10 cellular contexts compared by ENCODE assay signal in the genomic region with DNA sequence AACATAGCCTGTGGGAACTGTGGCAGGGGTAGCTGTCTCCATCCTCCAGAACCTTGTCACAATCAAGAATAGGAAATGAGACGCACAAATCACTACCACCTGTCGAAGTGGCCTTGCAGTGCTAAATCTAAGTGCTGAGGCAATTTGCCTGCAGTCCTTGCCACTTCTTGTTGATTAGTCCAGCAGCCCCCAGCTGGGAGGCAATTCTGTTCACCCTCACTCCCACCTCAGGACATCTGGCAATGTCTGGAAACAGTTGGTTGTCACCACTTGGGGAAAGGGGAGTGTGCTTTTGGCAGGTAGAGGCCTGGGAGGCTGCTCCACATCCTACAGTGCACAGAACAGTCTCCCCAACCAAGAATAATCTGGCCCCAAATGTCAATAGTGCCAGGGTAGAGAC. TPM values are rescaled to one million over a fixed set of nuclear protein-coding genes. Genes with fewer than 3 reads are reported as not detected.
A peak's percentile ranks its signal among the peaks of the same experiment; 100 is the strongest.
DNase-seq lines count a peak whose midpoint lies in the region; ATAC-seq and TF ChIP-seq lines count a peak whose summit lies in the region.
"Had no signal": no experiment of that assay in that cellular context is flagged by ENCODE, and none has a peak within 500 bp of the region (broad histone marks: within the 10 kb centered on the region; RNA-seq: fewer than 3 reads in every experiment).

No MANE protein-coding gene starts in this region.

- no peak overlapping the region for H3K4me3 ChIP-seq in IMR-90 (ENCODE audit: insufficient read depth, low read depth, low read length)
- H3K4me3 ChIP-seq in esophagus muscularis mucosa = no peak overlapping the region
- H3K4me3 ChIP-seq in skeletal muscle tissue (ENCODE audit: low read length in 3 of 3) = no peak overlapping the region
- no peak overlapping the region for H3K4me3 ChIP-seq in Peyer's patch

- dilution Hi-C loops in IMR-90 (cut with HindIII; ENCODE audit: low sequenced_read_pairs, unreplicated experiment) = no loop called here

- POLR2A ChIA-PET in IMR-90 (lab: Charles Lee; ENCODE audit: unreplicated experiment) (no interaction called here), GM10248 (lab: Yijun Ruan, JAX) (no interaction called here)

- intact Hi-C loops in IMR-90 (cut with micrococcal nuclease) = no loop called here
- intact Hi-C loops in esophagus muscularis mucosa (cut with DNase I) = no loop called here

- no peaks in the 10 kb centered on the region for H4K20me1 ChIP-seq in IMR-90 (ENCODE audit: insufficient read depth, low read length)

- 83% methylated on average over 1 of the region's 2 CpGs; no CpG with 5 or more reads in 1 of the 2 experiments for WGBS in IMR-90 (ENCODE audit: extremely low coverage in 2 of 2, insufficient read length in 1 of 2), 2 experiments
- WGBS in esophagus muscularis mucosa = 66% methylated on average over 2 of the region's 2 CpGs

- no peak for TF ChIP-seq CTCF in IMR-90 (conservative IDR thresholded peaks at IDR 0.05; ENCODE audit: low read depth, low read length)
- TF ChIP-seq CTCF in esophagus muscularis mucosa (IDR thresholded peaks at IDR 0.05) = no peak
- no peak for TF ChIP-seq CTCF in GM10248 (IDR thresholded peaks at IDR 0.05; ENCODE audit: control extremely low read depth, extremely low read depth, low read depth, missing control alignments)
- no peak for TF ChIP-seq CTCF in Peyer's patch (IDR thresholded peaks at IDR 0.05)

- TF ChIP-seq EP300 in esophagus muscularis mucosa (IDR thresholded peaks at IDR 0.05) = no peak

- H4K91ac ChIP-seq in IMR-90 (ENCODE audit: insufficient read depth, low read depth, low read length) = peak overlapping the region; percentile 10; the same call in 1 of the 2 replicates

- no peak overlapping the region; the same call in 1 of the 2 replicates for H3K4ac ChIP-seq in IMR-90 (ENCODE audit: low read depth, low read length)

- H3K79me1 ChIP-seq in IMR-90 (ENCODE audit: low read depth in 1 of 2, low read length in 2 of 2) = peaks cover 26 to 30% of the 10 kb centered on the region in 2 experiments

- H3K23ac ChIP-seq in IMR-90 (ENCODE audit: low read depth, low read length) = no peak overlapping the region

- H3K4me2 ChIP-seq in IMR-90 (ENCODE audit: low read depth, low read length) = no peak overlapping the region

- H4K5ac ChIP-seq in IMR-90 (ENCODE audit: low read depth, low read length) = no peak overlapping the region

- H3K27ac ChIP-seq in IMR-90 (ENCODE audit: insufficient read depth, low read length) (no peak overlapping the region), esophagus muscularis mucosa (replicated peaks in 1 of 4) (peak overlapping the region; percentile 89 to 96 (median 91)), skeletal muscle tissue (ENCODE audit: low read depth, low read length) (peak overlapping the region; percentile 52), Peyer's patch (peak overlapping the region in 2 of 4 donors; percentile 38 to 48)

- CTCF ChIA-PET in IMR-90 (lab: Yijun Ruan, JAX) (no interaction called here), GM10248 (lab: Yijun Ruan, JAX) (interaction anchor here (0.9 to 2.7 kb wide), 8 partner anchors 9 to 52 kb away, joined by 3 to 12 read pairs (median 5); no protein-coding TSS in a partner anchor)

- H3K4me1 ChIP-seq in IMR-90 (ENCODE audit: control insufficient read depth, insufficient read depth, low read length) (peaks cover 11% of the 10 kb centered on the region), esophagus muscularis mucosa (peaks cover 55 to 92% (median 90%) of the 10 kb centered on the region in 4 donors), skeletal muscle tissue (ENCODE audit: control insufficient read depth in 3 of 3, insufficient read depth in 3 of 3, low read length in 3 of 3) (peaks cover 4 to 14% (median 9%) of the 10 kb centered on the region in 3 donors), Peyer's patch (peaks cover 0 to 10% (median 0%) of the 10 kb centered on the region in 4 donors)

- H2AK5ac ChIP-seq in IMR-90 (ENCODE audit: low read depth, low read length) = no peak overlapping the region; the same call in 1 of the 2 replicates

- BruUV-seq in IMR-90 (replicated peaks; lab: Mats Ljungman, UMichigan) = no TSS peak

- H3K9ac ChIP-seq in IMR-90 (ENCODE audit: low read depth, low read length) (no peak overlapping the region), skeletal muscle tissue (ENCODE audit: low read depth in 1 of 3, low read length in 3 of 3) (peak overlapping the region in 1 of 3 donors; percentile 51)

- no peak overlapping the region for H2BK120ac ChIP-seq in IMR-90 (ENCODE audit: low read depth, low read length)

- no peak overlapping the region for H3K14ac ChIP-seq in IMR-90 (replicated peaks; ENCODE audit: low read depth, low read length)

- no peak overlapping the region for H2BK5ac ChIP-seq in IMR-90 (ENCODE audit: low read depth, low read length, poor library complexity, severe bottlenecking)

- H2BK20ac ChIP-seq in IMR-90 (ENCODE audit: low read depth, low read length) = no peak overlapping the region

- no peak overlapping the region for H3K18ac ChIP-seq in IMR-90 (ENCODE audit: low read depth, low read length)

- H3K36me3 ChIP-seq in IMR-90 (ENCODE audit: control insufficient read depth, insufficient read depth, low read length) (no peaks in the 10 kb centered on the region), esophagus muscularis mucosa (no peaks in the 10 kb centered on the region), skeletal muscle tissue (ENCODE audit: control insufficient read depth in 3 of 3, insufficient read depth in 3 of 3, low read length in 3 of 3) (no peaks in the 10 kb centered on the region), Peyer's patch (no peaks in the 10 kb centered on the region)

- TF ChIP-seq POLR2A in IMR-90 (IDR thresholded peaks at IDR 0.05; ENCODE audit: low read depth, low read length) (no peak), esophagus muscularis mucosa (IDR thresholded peaks at IDR 0.05; ENCODE audit: low read depth) (no peak), Peyer's patch (IDR thresholded peaks at IDR 0.05) (no peak)

- no peak overlapping the region for H3K56ac ChIP-seq in IMR-90 (ENCODE audit: extremely low read depth, insufficient read depth, low read length)

- ATAC-seq in IMR-90 (ENCODE audit: low read depth) (no peak), GM18858 (IDR thresholded peaks at IDR 0.05; ENCODE audit: unreplicated experiment) (no peak)

- H2BK15ac ChIP-seq in IMR-90 (ENCODE audit: low read depth, low read length) = no peak overlapping the region

- in situ Hi-C loops in IMR-90 (cut with MboI; ENCODE audit: low sequenced_read_pairs) = no loop called here

- TF ChIP-seq RAD21 in IMR-90 (IDR thresholded peaks at IDR 0.05; ENCODE audit: low read length) = no peak

- H4K8ac ChIP-seq in IMR-90 (ENCODE audit: low read depth in 2 of 2, low read length in 2 of 2) = no peak overlapping the region

- H3K9me3 ChIP-seq in IMR-90 (ENCODE audit: control insufficient read depth, insufficient read depth, low read length) (no peaks in the 10 kb centered on the region), esophagus muscularis mucosa (no peaks in the 10 kb centered on the region), skeletal muscle tissue (ENCODE audit: control insufficient read depth in 3 of 3, low read length in 3 of 3) (no peaks in the 10 kb centered on the region), Peyer's patch (no peaks in the 10 kb centered on the region)

- peaks cover 13% of the 10 kb centered on the region for H3K9me1 ChIP-seq in IMR-90 (ENCODE audit: insufficient read depth, low read length)

- H2AFZ ChIP-seq in IMR-90 (replicated peaks; ENCODE audit: low read length, poor library complexity) = peak overlapping the region; percentile 5

- H2AK9ac ChIP-seq in IMR-90 (replicated peaks; ENCODE audit: low read depth, low read length, poor library complexity) = no peak overlapping the region

- no peak for DNase-seq in IMR-90
- DNase-seq in NCI-H69 (lab: John Stamatoyannopoulos, UW) = peak; percentile 93
- DNase-seq in esophagus muscularis mucosa (ENCODE audit: extremely low spot score) = no peak
- no peak for DNase-seq in GM10248 (ENCODE audit: extremely low spot score)
- DNase-seq in Peyer's patch = no peak
- DNase-seq: activated gamma-delta T cell, kidney glomerular epithelial cell, NCI-H526 treated with DMSO at 0.1 percent for 48 hours had no signal

- no peaks in the 10 kb centered on the region for H3K27me3 ChIP-seq in IMR-90 (ENCODE audit: control insufficient read depth, insufficient read depth, low read length)
- no peaks in the 10 kb centered on the region for H3K27me3 ChIP-seq in esophagus muscularis mucosa
- H3K27me3 ChIP-seq in skeletal muscle tissue (ENCODE audit: control insufficient read depth in 3 of 3, insufficient read depth in 3 of 3, low read length in 3 of 3) = no peaks in the 10 kb centered on the region
- H3K27me3 ChIP-seq in Peyer's patch = no peaks in the 10 kb centered on the region

TF ChIP-seq in IMR-90, 13 proteins besides CTCF, POLR2A, EP300 and RAD21 (continues in another document):
- TF ChIP-seq MAZ (IDR thresholded peaks at IDR 0.05; ENCODE audit: borderline replicate concordance, low read depth, low read length) (no peak), RCOR1 (IDR thresholded peaks at IDR 0.05; ENCODE audit: insufficient replicate concordance, low read length) (no peak), NFE2L2 (IDR thresholded peaks at IDR 0.05; ENCODE audit: low read depth, low read length) (no peak)
- TF ChIP-seq, protein P1, sequence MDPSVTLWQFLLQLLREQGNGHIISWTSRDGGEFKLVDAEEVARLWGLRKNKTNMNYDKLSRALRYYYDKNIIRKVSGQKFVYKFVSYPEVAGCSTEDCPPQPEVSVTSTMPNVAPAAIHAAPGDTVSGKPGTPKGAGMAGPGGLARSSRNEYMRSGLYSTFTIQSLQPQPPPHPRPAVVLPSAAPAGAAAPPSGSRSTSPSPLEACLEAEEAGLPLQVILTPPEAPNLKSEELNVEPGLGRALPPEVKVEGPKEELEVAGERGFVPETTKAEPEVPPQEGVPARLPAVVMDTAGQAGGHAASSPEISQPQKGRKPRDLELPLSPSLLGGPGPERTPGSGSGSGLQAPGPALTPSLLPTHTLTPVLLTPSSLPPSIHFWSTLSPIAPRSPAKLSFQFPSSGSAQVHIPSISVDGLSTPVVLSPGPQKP (IDR thresholded peaks at IDR 0.05; ENCODE audit: borderline replicate concordance, low read depth, low read length) = no peak

RNA-seq across cellular contexts. Expression of a gene that starts 10.7 kb away (rescaled TPM):
- total RNA-seq in IMR-90 (2012; rRNA removed) (2.2 and 2.5 TPM in 2 replicates), esophagus muscularis mucosa (10 to 100 TPM; 25.5 to 49.9 (median 32.8) TPM), skeletal muscle tissue (5.2 TPM), Peyer's patch (10 to 100 TPM in 2 of 4 donors, 1 to 10 TPM in 2; 2.6 to 33.9 (median 10.3) TPM)
- 4.9 and 5.6 TPM in 2 replicates for polyA plus RNA-seq in IMR-90 (2012; rRNA removed)
- 3.9 and 6.2 TPM in 2 replicates for polyA plus RNA-seq in IMR-90 (2012; cell fraction: cytosol; rRNA removed)
- 7.6 and 16.1 TPM in 2 replicates for polyA plus RNA-seq in IMR-90 (2012; cell fraction: nucleus; rRNA removed; ENCODE audit: low replicate concordance)

RNA-seq across cellular contexts. Expression of a gene that starts 35.8 kb away (rescaled TPM):
- not detected in 2 replicates for total RNA-seq in IMR-90 (2012; rRNA removed)
- not detected in 2 replicates for polyA plus RNA-seq in IMR-90 (2012; rRNA removed)
- polyA plus RNA-seq in IMR-90 (2012; cell fraction: cytosol; rRNA removed) = not detected in 2 replicates
- polyA plus RNA-seq in IMR-90 (2012; cell fraction: nucleus; rRNA removed; ENCODE audit: low replicate concordance) = not detected in 2 replicates
- under 1 TPM; 0.42 to 0.86 (median 0.60) TPM for total RNA-seq in esophagus muscularis mucosa
- total RNA-seq in skeletal muscle tissue = not detected
- total RNA-seq in Peyer's patch = under 1 TPM in 1 of 4 donors, not detected in 3; 0.57 TPM
